Comparison of ENCODE assay signal across 1 cellular context in the genomic region with DNA sequence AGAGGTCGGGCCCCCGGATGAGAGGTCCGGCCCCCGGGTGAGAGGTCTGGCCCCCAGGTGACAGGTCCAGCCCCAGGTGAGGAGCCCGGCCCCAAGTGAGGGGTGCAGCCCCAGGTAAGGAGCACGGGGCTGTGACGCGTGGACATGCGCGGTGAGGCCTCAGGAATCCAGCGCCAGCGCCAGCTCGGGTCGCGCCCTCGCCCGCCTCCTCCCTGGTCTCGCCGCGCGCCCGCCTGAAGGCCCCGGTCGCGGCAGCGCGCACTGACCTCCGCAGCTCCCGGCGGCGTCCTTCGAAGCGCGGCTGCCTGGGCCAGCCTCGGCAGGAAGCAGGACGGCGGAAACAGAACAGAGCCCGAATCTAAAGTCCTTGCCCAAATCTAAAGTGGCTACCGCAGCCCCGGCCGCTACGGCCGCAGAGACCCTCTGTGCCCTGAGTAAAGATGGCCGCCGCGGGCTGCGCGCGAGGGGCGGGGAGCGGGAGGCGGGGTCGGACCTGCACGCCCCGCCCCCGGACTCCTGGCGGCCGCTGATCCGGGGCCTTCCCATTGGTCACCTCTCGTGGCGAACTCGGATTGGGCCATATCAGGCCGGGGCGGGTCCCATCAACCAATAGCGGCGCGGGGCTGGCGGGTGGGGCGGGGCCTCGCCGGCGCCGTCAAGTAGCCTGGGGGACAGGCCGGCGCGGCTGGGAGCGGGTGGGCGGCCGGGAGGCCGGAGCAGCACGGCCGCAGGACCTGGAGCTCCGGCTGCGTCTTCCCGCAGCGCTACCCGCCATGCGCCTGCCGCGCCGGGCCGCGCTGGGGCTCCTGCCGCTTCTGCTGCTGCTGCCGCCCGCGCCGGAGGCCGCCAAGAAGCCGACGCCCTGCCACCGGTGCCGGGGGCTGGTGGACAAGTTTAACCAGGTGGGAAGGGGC.
TF ChIP-seq lines count a peak whose summit lies in the region.

Gene ALG12, minus strand, starts transcription at position 442 of the 914 bp plus-strand sequence. CDS start 4,673 bp downstream, outside the sequence.
A gene with protein sequence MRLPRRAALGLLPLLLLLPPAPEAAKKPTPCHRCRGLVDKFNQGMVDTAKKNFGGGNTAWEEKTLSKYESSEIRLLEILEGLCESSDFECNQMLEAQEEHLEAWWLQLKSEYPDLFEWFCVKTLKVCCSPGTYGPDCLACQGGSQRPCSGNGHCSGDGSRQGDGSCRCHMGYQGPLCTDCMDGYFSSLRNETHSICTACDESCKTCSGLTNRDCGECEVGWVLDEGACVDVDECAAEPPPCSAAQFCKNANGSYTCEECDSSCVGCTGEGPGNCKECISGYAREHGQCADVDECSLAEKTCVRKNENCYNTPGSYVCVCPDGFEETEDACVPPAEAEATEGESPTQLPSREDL (plus strand): TSS at position 638 of the 914 bp plus-strand sequence. CDS start 136 bp downstream, at position 774.

TF ChIP-seq in HepG2, 621 proteins besides CTCF, POLR2A, EP300 and RAD21 (continued from another document and continues in another):
- TF ChIP-seq FOXK1 (CRISPR knock-in tag; IDR thresholded peaks at IDR 0.05; ENCODE audit: borderline replicate concordance, low read depth) (0 out of 2 replicates have a peak, but pooled peaks have one; percentile 32), ATF1 (CRISPR knock-in tag; IDR thresholded peaks at IDR 0.05) (no peak), ZFAT (CRISPR knock-in tag; conservative IDR thresholded peaks at IDR 0.05) (no peak), ZNF331 (CRISPR knock-in tag; IDR thresholded peaks at IDR 0.05) (peak; percentile 26; the same call in 1 of the 2 replicates), ZNF768 (CRISPR knock-in tag; IDR thresholded peaks at IDR 0.05) (no peak; the same call in 1 of the 2 replicates), RFXAP (CRISPR knock-in tag; IDR thresholded peaks at IDR 0.05; ENCODE audit: borderline replicate concordance) (peak; percentile 50; the same call in 1 of the 2 replicates), PRPF4 (IDR thresholded peaks at IDR 0.05; ENCODE audit: low read depth, low read length, poor library complexity, severe bottlenecking) (no peak), IRF1 (CRISPR knock-in tag; IDR thresholded peaks at IDR 0.05; ENCODE audit: low read depth) (no peak), KMT2A (CRISPR knock-in tag; IDR thresholded peaks at IDR 0.05) (peak; percentile 30; the same call in 1 of the 2 replicates), FOXJ3 (CRISPR knock-in tag; IDR thresholded peaks at IDR 0.05; ENCODE audit: borderline replicate concordance) (no peak), EZH2 (conservative IDR thresholded peaks at IDR 0.05; ENCODE audit: low read depth, low read length) (no peak), STAT6 (CRISPR knock-in tag; IDR thresholded peaks at IDR 0.05; ENCODE audit: borderline replicate concordance) (0 out of 2 replicates have a peak, but pooled peaks have one; percentile 39), ZNF407 (CRISPR knock-in tag; IDR thresholded peaks at IDR 0.05; ENCODE audit: not compliant biosample characterization) (no peak), ARID4A (CRISPR knock-in tag; IDR thresholded peaks at IDR 0.05; ENCODE audit: borderline replicate concordance) (peak; percentile 92), ETV5 (CRISPR knock-in tag; IDR thresholded peaks at IDR 0.05; ENCODE audit: borderline replicate concordance) (no peak; the same call in 1 of the 2 replicates), RBFOX2 (IDR thresholded peaks at IDR 0.05; ENCODE audit: low read depth, low read length) (peak; percentile 87), ZNF605 (CRISPR knock-in tag; IDR thresholded peaks at IDR 0.05) (0 out of 2 replicates have a peak, but pooled peaks have one; percentile 29), ZNF460 (CRISPR knock-in tag; IDR thresholded peaks at IDR 0.05; ENCODE audit: borderline replicate concordance) (no peak), SKI (IDR thresholded peaks at IDR 0.05; ENCODE audit: partially characterized antibody) (peak; percentile 27), SNAPC2 (CRISPR knock-in tag; IDR thresholded peaks at IDR 0.05) (no peak), THYN1 (CRISPR knock-in tag; IDR thresholded peaks at IDR 0.05; ENCODE audit: borderline replicate concordance, low read depth) (0 out of 2 replicates have a peak, but pooled peaks have one; percentile 66), ZNF614 (CRISPR knock-in tag; IDR thresholded peaks at IDR 0.05; ENCODE audit: borderline replicate concordance) (0 out of 2 replicates have a peak, but pooled peaks have one; percentile 70), MEIS2 (CRISPR knock-in tag; IDR thresholded peaks at IDR 0.05) (no peak; the same call in 1 of the 2 replicates)
- TF ChIP-seq, protein P1, sequence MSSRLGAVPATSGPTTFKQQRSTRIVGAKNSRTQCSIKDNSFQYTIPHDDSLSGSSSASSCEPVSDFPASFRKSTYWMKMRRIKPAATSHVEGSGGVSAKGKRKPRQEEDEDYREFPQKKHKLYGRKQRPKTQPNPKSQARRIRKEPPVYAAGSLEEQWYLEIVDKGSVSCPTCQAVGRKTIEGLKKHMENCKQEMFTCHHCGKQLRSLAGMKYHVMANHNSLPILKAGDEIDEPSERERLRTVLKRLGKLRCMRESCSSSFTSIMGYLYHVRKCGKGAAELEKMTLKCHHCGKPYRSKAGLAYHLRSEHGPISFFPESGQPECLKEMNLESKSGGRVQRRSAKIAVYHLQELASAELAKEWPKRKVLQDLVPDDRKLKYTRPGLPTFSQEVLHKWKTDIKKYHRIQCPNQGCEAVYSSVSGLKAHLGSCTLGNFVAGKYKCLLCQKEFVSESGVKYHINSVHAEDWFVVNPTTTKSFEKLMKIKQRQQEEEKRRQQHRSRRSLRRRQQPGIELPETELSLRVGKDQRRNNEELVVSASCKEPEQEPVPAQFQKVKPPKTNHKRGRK (CRISPR knock-in tag; IDR thresholded peaks at IDR 0.05), result no peak
- TF ChIP-seq, protein P2, sequence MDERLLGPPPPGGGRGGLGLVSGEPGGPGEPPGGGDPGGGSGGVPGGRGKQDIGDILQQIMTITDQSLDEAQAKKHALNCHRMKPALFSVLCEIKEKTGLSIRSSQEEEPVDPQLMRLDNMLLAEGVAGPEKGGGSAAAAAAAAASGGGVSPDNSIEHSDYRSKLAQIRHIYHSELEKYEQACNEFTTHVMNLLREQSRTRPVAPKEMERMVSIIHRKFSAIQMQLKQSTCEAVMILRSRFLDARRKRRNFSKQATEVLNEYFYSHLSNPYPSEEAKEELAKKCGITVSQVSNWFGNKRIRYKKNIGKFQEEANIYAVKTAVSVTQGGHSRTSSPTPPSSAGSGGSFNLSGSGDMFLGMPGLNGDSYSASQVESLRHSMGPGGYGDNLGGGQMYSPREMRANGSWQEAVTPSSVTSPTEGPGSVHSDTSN (CRISPR knock-in tag; IDR thresholded peaks at IDR 0.05), result no peak
- TF ChIP-seq, protein P3, sequence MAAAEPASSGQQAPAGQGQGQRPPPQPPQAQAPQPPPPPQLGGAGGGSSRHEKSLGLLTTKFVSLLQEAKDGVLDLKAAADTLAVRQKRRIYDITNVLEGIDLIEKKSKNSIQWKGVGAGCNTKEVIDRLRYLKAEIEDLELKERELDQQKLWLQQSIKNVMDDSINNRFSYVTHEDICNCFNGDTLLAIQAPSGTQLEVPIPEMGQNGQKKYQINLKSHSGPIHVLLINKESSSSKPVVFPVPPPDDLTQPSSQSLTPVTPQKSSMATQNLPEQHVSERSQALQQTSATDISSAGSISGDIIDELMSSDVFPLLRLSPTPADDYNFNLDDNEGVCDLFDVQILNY (CRISPR knock-in tag; conservative IDR thresholded peaks at IDR 0.05), result peak; percentile 73
- TF ChIP-seq, protein P4, sequence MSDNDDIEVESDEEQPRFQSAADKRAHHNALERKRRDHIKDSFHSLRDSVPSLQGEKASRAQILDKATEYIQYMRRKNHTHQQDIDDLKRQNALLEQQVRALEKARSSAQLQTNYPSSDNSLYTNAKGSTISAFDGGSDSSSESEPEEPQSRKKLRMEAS (IDR thresholded peaks at IDR 0.05), result peak; percentile 63; the same call in 1 of the 2 replicates
